Comparison of ENCODE assay signal across 8 cellular contexts in genomic region chr5:138465288-138466057, GRCh38. TPM values are rescaled to one million over a fixed set of nuclear protein-coding genes. Genes with fewer than 3 reads are reported as not detected.
DNase-seq lines count a peak whose midpoint lies in the region; ATAC-seq and TF ChIP-seq lines count a peak whose summit lies in the region.

TSS of gene EGR1 (plus strand) at chr5:138465479. CDS start at chr5:138465762, 283 bp downstream.

- H3K27me3 ChIP-seq in osteoblast (ENCODE audit: insufficient read depth, low read length) (no peaks in the 10 kb centered on the region), thoracic aorta (replicated peaks; ENCODE audit: insufficient read depth) (no peaks in the 10 kb centered on the region)

- no peak for TF ChIP-seq CTCF in NB4 (IDR thresholded peaks at IDR 0.05; ENCODE audit: low read depth, low read length)
- TF ChIP-seq CTCF in osteoblast (IDR thresholded peaks at IDR 0.05; ENCODE audit: extremely low read depth, low read depth, low read length), result no peak
- TF ChIP-seq CTCF in thoracic aorta (IDR thresholded peaks at IDR 0.05), result peak; percentile 38

- peak within 1 kb of the TSS; percentile 99 for H3K4me2 ChIP-seq in osteoblast (ENCODE audit: insufficient read depth, low read length)

- H3K9me3 ChIP-seq in osteoblast (ENCODE audit: low read depth, low read length), result no peaks in the 10 kb centered on the region
- H3K9me3 ChIP-seq in thoracic aorta, result no peaks in the 10 kb centered on the region

- H4K20me1 ChIP-seq in osteoblast (ENCODE audit: insufficient read depth, low read length), result peaks cover 42% of the 10 kb centered on the region

- peak within 1 kb of the TSS; percentile 81 for H2AFZ ChIP-seq in osteoblast (ENCODE audit: low read length)

- TF ChIP-seq POLR2A in GM10847 (IDR thresholded peaks at IDR 0.05; ENCODE audit: extremely low read depth, insufficient read length), result peak; percentile 93
- TF ChIP-seq POLR2A in NB4 (IDR thresholded peaks at IDR 0.05; ENCODE audit: extremely low read depth, insufficient read length), result peak; percentile 98

- H3K36me3 ChIP-seq in osteoblast (ENCODE audit: insufficient read depth, low read length) (peaks cover 28% of the 10 kb centered on the region), thoracic aorta (peaks cover 8% of the 10 kb centered on the region)

- no peaks in the 10 kb centered on the region for H3K9me3 Mint-ChIP-seq in activated naive CD4-positive, alpha-beta T cell treated with anti-CD3 and anti-CD28 coated beads, Interleukin-2, amount 50 U/mL, for 72 hours

- intact Hi-C loops in head of caudate nucleus (cut with DNase I), result loop anchor here (10.0 kb wide), 1 partner anchor 109 kb away; the partner anchor contains the start of gene HSPA9

- peaks cover 28% of the 10 kb centered on the region for H3K79me2 ChIP-seq in osteoblast (ENCODE audit: insufficient read depth, low read length)

- peak within 1 kb of the TSS; percentile 97 for H3K27ac ChIP-seq in osteoblast (ENCODE audit: low read depth, low read length)
- peak within 1 kb of the TSS; percentile 96 to 99 for H3K27ac ChIP-seq in thoracic aorta

- H3K27ac Mint-ChIP-seq in activated naive CD4-positive, alpha-beta T cell treated with anti-CD3 and anti-CD28 coated beads, Interleukin-2, amount 50 U/mL, for 72 hours, result peak within 1 kb of the TSS; percentile 87 to 95

- H3K4me1 ChIP-seq in osteoblast (ENCODE audit: insufficient read depth, low read length) (peaks cover 35% of the 10 kb centered on the region), thoracic aorta (ENCODE audit: control insufficient read depth in 1 of 2, low read depth in 2 of 2) (peaks cover 12 to 49% of the 10 kb centered on the region in 2 donors)

- H3K4me3 ChIP-seq in NB4 (ENCODE audit: low read depth, low read length), result peak within 1 kb of the TSS; percentile 76
- peak within 1 kb of the TSS; percentile 92 for H3K4me3 ChIP-seq in osteoblast (ENCODE audit: insufficient read depth, low read length)
- peak within 1 kb of the TSS; percentile 84 for H3K4me3 ChIP-seq in thoracic aorta

- ATAC-seq in HG02588 (IDR thresholded peaks at IDR 0.05; ENCODE audit: unreplicated experiment) (peak; percentile 50), thoracic aorta (ENCODE audit: insufficient number of reproducible peaks, low FRiP score, low read depth) (peak; percentile 40)
- peak; percentile 64 to 70 for ATAC-seq in activated naive CD4-positive, alpha-beta T cell treated with anti-CD3 and anti-CD28 coated beads, Interleukin-2, amount 50 U/mL, for 72 hours

- peaks cover 22 to 25% of the 10 kb centered on the region in 2 donors for H3K36me3 Mint-ChIP-seq in activated naive CD4-positive, alpha-beta T cell treated with anti-CD3 and anti-CD28 coated beads, Interleukin-2, amount 50 U/mL, for 72 hours

- DNase-seq in NB4 (ENCODE audit: low read depth), result peak; percentile 92
- DNase-seq in SKM-1 (lab: John Stamatoyannopoulos, UW; ENCODE audit: unreplicated experiment), result peak; percentile 86
- peak; percentile 92 to 98 for DNase-seq in activated naive CD4-positive, alpha-beta T cell treated with anti-CD3 and anti-CD28 coated beads, Interleukin-2, amount 50 U/mL, for 72 hours (ENCODE audit: low spot score in 2 of 2)
- DNase-seq in head of caudate nucleus, result peak; percentile 94 to 99 (median 98)
- DNase-seq in osteoblast (ENCODE audit: insufficient read length, low spot score, missing footprints), result peak; percentile 97
- peak; percentile 84 for DNase-seq in thoracic aorta (ENCODE audit: low spot score)

RNA-seq across cellular contexts. Expression of gene EGR1, which starts in this region (rescaled TPM):
- 10 to 100 TPM; 39.4 to 60.1 TPM for total RNA-seq in activated naive CD4-positive, alpha-beta T cell treated with anti-CD3 and anti-CD28 coated beads, Interleukin-2, amount 50 U/mL, for 72 hours
- total RNA-seq in osteoblast (2.2 and 2.7 TPM in 2 replicates), thoracic aorta (100 to 1,000 TPM in 1 of 2 donors, 10 to 100 TPM in 1; 98.3 to 340 TPM)

Comparison
In these comparisons a context has a peak if more than half of its experiments do, and no peak if none do; other contexts are left out.
1. Peak in every context shown above with its lines: DNase-seq, ATAC-seq, H3K4me3 ChIP-seq and H3K27ac ChIP-seq.
2. RNA of gene EGR1 (total RNA-seq): 98.3 to 340 TPM in thoracic aorta and 39.4 to 60.1 TPM in activated naive CD4-positive, alpha-beta T cell treated with anti-CD3 and anti-CD28 coated beads, Interleukin-2, amount 50 U/mL, for 72 hours; 2.2 to 2.7 TPM in osteoblast; every median in the first group is over 10 times any median in the second.